1 cellular context compared by ENCODE assay signal in the genomic region with DNA sequence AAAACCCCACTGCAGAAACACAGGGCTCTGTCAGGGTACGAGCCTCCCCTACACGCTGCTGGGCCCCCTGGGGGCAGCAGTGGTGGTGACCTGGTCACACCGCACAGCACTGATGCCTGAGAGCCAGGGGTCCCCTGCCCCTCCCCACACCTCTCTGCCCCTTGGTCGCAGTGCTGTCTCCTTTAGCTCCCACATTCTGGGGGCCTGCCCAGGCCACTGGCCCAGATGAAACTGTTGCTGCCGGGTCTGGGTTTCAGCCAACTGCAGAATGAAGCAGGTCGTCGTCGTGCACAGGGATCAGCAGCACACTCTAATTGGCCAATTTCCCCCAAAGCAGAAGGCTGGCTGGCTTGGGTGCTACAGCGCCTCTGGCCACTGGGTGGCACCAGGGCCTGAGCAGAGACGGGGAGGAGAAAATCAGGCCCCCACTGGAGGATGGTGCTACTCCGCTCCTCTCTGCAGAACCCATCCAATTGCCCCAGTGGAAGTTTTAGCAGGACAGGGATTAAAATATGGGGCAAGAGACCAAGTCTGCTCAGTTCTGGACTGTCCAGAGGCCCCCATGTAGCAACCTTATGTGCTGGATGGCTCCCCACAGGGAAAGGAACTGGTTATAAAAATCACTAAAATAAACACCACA.
TF ChIP-seq lines count a peak whose summit lies in the region.

No MANE protein-coding gene starts in this region.

TF ChIP-seq in GM12878, 131 proteins besides CTCF, POLR2A, EP300 and RAD21 (continued from another document):
- TF ChIP-seq, protein P1, sequence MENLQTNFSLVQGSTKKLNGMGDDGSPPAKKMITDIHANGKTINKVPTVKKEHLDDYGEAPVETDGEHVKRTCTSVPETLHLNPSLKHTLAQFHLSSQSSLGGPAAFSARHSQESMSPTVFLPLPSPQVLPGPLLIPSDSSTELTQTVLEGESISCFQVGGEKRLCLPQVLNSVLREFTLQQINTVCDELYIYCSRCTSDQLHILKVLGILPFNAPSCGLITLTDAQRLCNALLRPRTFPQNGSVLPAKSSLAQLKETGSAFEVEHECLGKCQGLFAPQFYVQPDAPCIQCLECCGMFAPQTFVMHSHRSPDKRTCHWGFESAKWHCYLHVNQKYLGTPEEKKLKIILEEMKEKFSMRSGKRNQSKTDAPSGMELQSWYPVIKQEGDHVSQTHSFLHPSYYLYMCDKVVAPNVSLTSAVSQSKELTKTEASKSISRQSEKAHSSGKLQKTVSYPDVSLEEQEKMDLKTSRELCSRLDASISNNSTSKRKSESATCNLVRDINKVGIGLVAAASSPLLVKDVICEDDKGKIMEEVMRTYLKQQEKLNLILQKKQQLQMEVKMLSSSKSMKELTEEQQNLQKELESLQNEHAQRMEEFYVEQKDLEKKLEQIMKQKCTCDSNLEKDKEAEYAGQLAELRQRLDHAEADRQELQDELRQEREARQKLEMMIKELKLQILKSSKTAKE (IDR thresholded peaks at IDR 0.05; ENCODE audit: low read depth, poor library complexity, severe bottlenecking): no peak
